In the genomic region with DNA sequence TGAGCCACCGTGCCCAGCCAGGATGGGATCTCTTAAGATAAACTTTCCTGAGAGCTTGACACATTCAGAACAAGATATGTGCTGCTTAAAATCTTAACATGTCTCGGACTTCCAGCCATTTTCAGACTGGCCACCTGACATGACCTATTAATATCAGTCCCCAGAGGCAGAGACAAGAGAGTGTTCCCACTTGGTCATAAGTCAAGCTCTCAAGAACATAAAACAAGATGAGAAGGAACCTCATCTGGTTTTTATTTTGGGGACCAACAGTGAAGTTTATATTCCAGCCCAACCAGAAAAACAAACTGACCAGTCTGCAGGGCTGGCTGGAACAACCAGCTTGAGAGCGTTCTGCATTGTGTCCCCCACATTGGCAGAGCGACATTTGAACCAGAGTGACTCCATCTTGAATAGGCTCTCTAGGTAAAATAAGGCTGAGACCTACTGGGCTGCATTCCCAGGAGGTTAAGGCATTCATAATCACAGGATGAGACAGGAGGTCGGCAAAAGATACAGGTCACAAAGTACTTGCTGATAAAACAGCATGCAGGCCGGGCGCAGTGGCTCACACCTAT, we compare ENCODE assay signal across 14 cellular contexts. TPM values are rescaled to one million over a fixed set of nuclear protein-coding genes. Genes with fewer than 3 reads are reported as not detected.
DNase-seq lines count a peak whose midpoint lies in the region; ATAC-seq, FAIRE-seq and TF ChIP-seq lines count a peak whose summit lies in the region.
"Had no signal": no experiment of that assay in that cellular context is flagged by ENCODE, and none has a peak within 500 bp of the region (broad histone marks: within the 10 kb centered on the region; RNA-seq: fewer than 3 reads in every experiment).

No MANE protein-coding gene starts in this region.

- DNase-seq in cardiac septum (ENCODE audit: low spot score), result peak; percentile 15
- DNase-seq in right cardiac atrium, result no peak
- no peak for DNase-seq in right atrium auricular region (ENCODE audit: low spot score)
- DNase-seq in sigmoid colon, result peak; percentile 38
- no peak for DNase-seq in mammary epithelial cell
- DNase-seq in GM10248 (ENCODE audit: extremely low spot score), result no peak
- DNase-seq in GDM1 (lab: John Stamatoyannopoulos, UW), result no peak
- DNase-seq: 8988T; CD4-positive, CD25-positive, alpha-beta regulatory T cell; H7 had no signal

- 61% methylated on average over 7 of the region's 7 CpGs for WGBS in right cardiac atrium
- WGBS in sigmoid colon, 2 donors, result 88 to 89% methylated on average over 7 of the region's 7 CpGs
- 91% methylated on average over 7 of the region's 7 CpGs for WGBS in mammary epithelial cell (ENCODE audit: low coverage, missing lambda C conversion rate)

- in situ Hi-C loops in mammary epithelial cell (cut with MboI; ENCODE audit: low sequenced_read_pairs in 2 of 2), result no loop called here

- TF ChIP-seq POLR2A in sigmoid colon (IDR thresholded peaks at IDR 0.05), result no peak

- CTCF ChIA-PET in mammary epithelial cell (lab: Charles Lee; ENCODE audit: low non-redundant PET) (no interaction called here), GM10248 (lab: Yijun Ruan, JAX) (interaction anchor here (0.9 kb wide), 1 partner anchor 32 kb away, joined by 3 read pairs; no protein-coding TSS in a partner anchor)

- no TSS peak for BruUV-seq in mammary epithelial cell (replicated peaks; lab: Mats Ljungman, UMichigan)

- H3K4me2 ChIP-seq in mammary epithelial cell (ENCODE audit: insufficient read depth, low read depth, low read length), result no peak overlapping the region
- H3K4me2 ChIP-seq: GM23338 had no signal

- no peaks in the 10 kb centered on the region for H3K36me3 ChIP-seq in right atrium auricular region
- no peaks in the 10 kb centered on the region for H3K36me3 ChIP-seq in sigmoid colon
- no peaks in the 10 kb centered on the region for H3K36me3 ChIP-seq in mammary epithelial cell (ENCODE audit: insufficient read depth, low read length)
- H3K36me3 ChIP-seq: BLaER1 treated with 17β-estradiol and CSF1 and Interleukin-3, amounts not matched to agents 10 nM and 100 nM had no signal

- H4K20me1 ChIP-seq in mammary epithelial cell (ENCODE audit: insufficient read depth, low read length), result no peaks in the 10 kb centered on the region
- H4K20me1 ChIP-seq: BLaER1 treated with 17β-estradiol and CSF1 and Interleukin-3, amounts not matched to agents 10 nM and 100 nM had no signal

- H3K9me3 ChIP-seq in right cardiac atrium (ENCODE audit: control insufficient read depth, low read length), result no peaks in the 10 kb centered on the region
- H3K9me3 ChIP-seq in right atrium auricular region, result no peaks in the 10 kb centered on the region
- no peaks in the 10 kb centered on the region for H3K9me3 ChIP-seq in sigmoid colon
- H3K9me3 ChIP-seq in mammary epithelial cell (replicated peaks; ENCODE audit: insufficient read depth, low read length), result no peaks in the 10 kb centered on the region
- H3K9me3 ChIP-seq: BLaER1 treated with 17β-estradiol and CSF1 and Interleukin-3, amounts not matched to agents 10 nM and 100 nM had no signal

- H2AFZ ChIP-seq in mammary epithelial cell (ENCODE audit: low read depth, low read length), result no peak overlapping the region
- H2AFZ ChIP-seq: GM23338 had no signal

- H3K4me1 ChIP-seq in right cardiac atrium (ENCODE audit: control insufficient read depth, insufficient read depth, low read length) (peaks cover 8% of the 10 kb centered on the region), right atrium auricular region (peaks cover 0 to 25% of the 10 kb centered on the region in 2 donors), sigmoid colon (peaks cover 0 to 8% (median 5%) of the 10 kb centered on the region in 4 donors), mammary epithelial cell (ENCODE audit: insufficient read depth, low read length) (peaks cover 21% of the 10 kb centered on the region)

- H3K79me2 ChIP-seq in mammary epithelial cell (ENCODE audit: insufficient read depth, low read length), result no peaks in the 10 kb centered on the region

- no peak for ATAC-seq in right cardiac atrium
- ATAC-seq: GM23338 had no signal

- H3K9ac ChIP-seq in mammary epithelial cell (ENCODE audit: insufficient read depth, low read length), result no peak overlapping the region
- H3K9ac ChIP-seq: BLaER1 treated with 17β-estradiol and CSF1 and Interleukin-3, amounts not matched to agents 10 nM and 100 nM had no signal

- H3K27me3 ChIP-seq in right cardiac atrium (ENCODE audit: control insufficient read depth, insufficient read depth) (no peaks in the 10 kb centered on the region), right atrium auricular region (no peaks in the 10 kb centered on the region), sigmoid colon (no peaks in the 10 kb centered on the region), mammary epithelial cell (ENCODE audit: insufficient read depth, low read length) (no peaks in the 10 kb centered on the region)
- H3K27me3 ChIP-seq: BLaER1 treated with 17β-estradiol and CSF1 and Interleukin-3, amounts not matched to agents 10 nM and 100 nM had no signal

- H3K4me3 ChIP-seq in right cardiac atrium (ENCODE audit: low read length), result no peak overlapping the region
- H3K4me3 ChIP-seq in right atrium auricular region, result no peak overlapping the region
- H3K4me3 ChIP-seq in sigmoid colon, result no peak overlapping the region
- H3K4me3 ChIP-seq in mammary epithelial cell (replicated peaks in 1 of 3; ENCODE audit: insufficient read depth in 1 of 3, low read depth in 2 of 3, low read length in 3 of 3), result no peak overlapping the region
- H3K4me3 ChIP-seq: BLaER1 treated with 17β-estradiol and CSF1 and Interleukin-3, amounts not matched to agents 10 nM and 100 nM; GM23338 had no signal

- POLR2A ChIA-PET in GM10248 (lab: Yijun Ruan, JAX), result no interaction called here

- TF ChIP-seq EP300 in sigmoid colon (IDR thresholded peaks at IDR 0.05), result no peak

- peak; percentile 66 for FAIRE-seq in endometrium (lab: Jason Lieb, UNC)
- FAIRE-seq: GM12892 had no signal

- dilution Hi-C loops in mammary epithelial cell (cut with HindIII; ENCODE audit: low sequenced_read_pairs), result no loop called here

- H3K27ac ChIP-seq in right cardiac atrium (ENCODE audit: low read length), result no peak overlapping the region
- H3K27ac ChIP-seq in right atrium auricular region, result peak overlapping the region; percentile 44 to 76
- no peak overlapping the region for H3K27ac ChIP-seq in sigmoid colon
- no peak overlapping the region for H3K27ac ChIP-seq in mammary epithelial cell (ENCODE audit: insufficient read depth, low read depth, low read length)
- H3K27ac ChIP-seq: BLaER1 treated with 17β-estradiol and CSF1 and Interleukin-3, amounts not matched to agents 10 nM and 100 nM had no signal

- intact Hi-C loops in cardiac septum (cut with DNase I), result no loop called here
- intact Hi-C loops in right cardiac atrium (cut with DNase I), result no loop called here
- intact Hi-C loops in sigmoid colon (cut with DNase I), result no loop called here
- intact Hi-C loops in mammary epithelial cell (cut with micrococcal nuclease), result no loop called here

- TF ChIP-seq CTCF in right atrium auricular region (IDR thresholded peaks at IDR 0.05), result no peak
- no peak for TF ChIP-seq CTCF in sigmoid colon (IDR thresholded peaks at IDR 0.05)
- TF ChIP-seq CTCF in mammary epithelial cell (conservative IDR thresholded peaks at IDR 0.05 in 1 of 2, IDR thresholded peaks at IDR 0.05 in 1 of 2; ENCODE audit: extremely low read depth in 1 of 2, insufficient read depth in 1 of 2, low read depth in 1 of 2, low read length in 2 of 2), result no peak
- TF ChIP-seq CTCF in GM10248 (IDR thresholded peaks at IDR 0.05; ENCODE audit: control extremely low read depth, extremely low read depth, low read depth, missing control alignments), result no peak

RNA-seq across cellular contexts. Expression of a gene that starts 21.8 kb away (rescaled TPM):
- 9.5 TPM for total RNA-seq in cardiac septum
- total RNA-seq in right cardiac atrium, result 10 to 100 TPM; 25.1 to 44.1 (median 31.0) TPM
- 40.6 TPM for polyA plus RNA-seq in right cardiac atrium
- 10 to 100 TPM; 32.4 to 86.3 TPM for total RNA-seq in right atrium auricular region
- 10 to 100 TPM; 19.4 to 34.6 (median 22.6) TPM for total RNA-seq in sigmoid colon
- polyA plus RNA-seq in sigmoid colon, result 10 to 100 TPM in 1 of 3 donors, 1 to 10 TPM in 2; 1.2 to 13.0 (median 6.0) TPM
- total RNA-seq in mammary epithelial cell, result 10 to 100 TPM; 20.6 to 31.2 TPM
- 12.2 TPM for polyA plus RNA-seq in mammary epithelial cell
- 8.7 TPM for polyA minus RNA-seq in mammary epithelial cell

RNA-seq across cellular contexts. Expression of a gene that starts 37.4 kb away (rescaled TPM):
- total RNA-seq in cardiac septum (47.8 TPM), right cardiac atrium (10 to 100 TPM; 50.2 to 67.8 (median 55.1) TPM), right atrium auricular region (10 to 100 TPM; 36.3 to 40.8 TPM), sigmoid colon (10 to 100 TPM; 33.5 to 58.5 (median 52.1) TPM), mammary epithelial cell (10 to 100 TPM; 55.5 to 58.3 TPM)
- polyA plus RNA-seq in right cardiac atrium (78.3 TPM), sigmoid colon (100 to 1,000 TPM in 1 of 3 donors, 10 to 100 TPM in 2; 68.5 to 103 (median 92.1) TPM), mammary epithelial cell (90.0 TPM)
- 46.4 TPM for polyA minus RNA-seq in mammary epithelial cell

Comparison
In these comparisons a context has a peak if more than half of its experiments do, and no peak if none do; other contexts are left out.
1. DNase-seq: peak in cardiac septum (single experiment) and sigmoid colon (single experiment); none in right cardiac atrium (0 of 3), right atrium auricular region (single experiment), mammary epithelial cell (single experiment), GM10248 (single experiment) and GDM1 (single experiment).
2. H3K27ac ChIP-seq: peak in right atrium auricular region (2 of 2); none in right cardiac atrium (single experiment), sigmoid colon (0 of 4) and mammary epithelial cell (single experiment).